Comparison of ENCODE assay signal across 27 cellular contexts in the genomic region with DNA sequence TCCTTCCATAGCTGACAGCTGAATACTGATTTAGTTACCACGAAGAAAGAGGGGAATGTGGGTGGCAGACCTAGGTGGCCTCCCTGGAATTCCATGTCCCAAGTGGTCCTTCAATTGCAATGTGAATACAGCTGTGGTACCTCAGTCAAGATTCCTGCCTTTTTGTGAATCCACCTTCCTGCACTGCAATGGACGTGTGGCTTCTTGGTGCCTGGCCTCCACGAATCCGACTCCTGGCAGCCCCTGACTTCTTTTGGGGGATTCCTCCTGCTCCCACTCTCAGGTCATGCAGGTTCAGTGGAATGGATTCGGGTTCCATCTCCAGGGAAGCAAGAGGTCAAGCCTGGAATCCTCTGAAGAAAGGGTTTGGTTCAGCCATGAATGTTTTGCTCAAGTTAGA.
"Had no signal": no experiment of that assay in that cellular context is flagged by ENCODE, and none has a peak within 500 bp of the region (broad histone marks: within the 10 kb centered on the region; RNA-seq: fewer than 3 reads in every experiment).

No MANE protein-coding gene starts in this region.

- H3K4me1 Mint-ChIP-seq: activated T-helper 17 cell treated with anti-CD3 and anti-CD28 coated beads, Interleukin-2, amount 50 U/mL, for 72 hours; central memory CD8-positive, alpha-beta T cell had no signal

- H3K27ac Mint-ChIP-seq: activated CD8-positive, alpha-beta T cell treated with anti-CD3 and anti-CD28 coated beads for 36 hours; activated naive CD8-positive, alpha-beta T cell; activated T-helper 17 cell treated with anti-CD3 and anti-CD28 coated beads, Interleukin-2, amount 50 U/mL, for 72 hours; dendritic cell treated with granulocyte-macrophage colony-stimulating factor and Interleukin-4, amounts not matched to agents 40 ng/mL and 50 ng/mL, for 4 days had no signal

- H3K9me3 Mint-ChIP-seq: activated CD8-positive, alpha-beta T cell treated with anti-CD3 and anti-CD28 coated beads for 36 hours; activated T-helper 17 cell treated with anti-CD3 and anti-CD28 coated beads, Interleukin-2, amount 50 U/mL, for 72 hours; central memory CD8-positive, alpha-beta T cell had no signal

- DNase-seq: activated CD4-positive, alpha-beta T cell treated with anti-CD3 and anti-CD28 coated beads for 4 hours; activated CD4-positive, alpha-beta T cell treated with anti-CD3 and anti-CD28 coated beads, Interleukin-2, amount 50 U/mL, for 1 hour; activated CD4-positive, alpha-beta T cell treated with anti-CD3 and anti-CD28 coated beads, Interleukin-2, amount 50 U/mL, for 48 hours; activated CD4-positive, CD25-positive, alpha-beta regulatory T cell; activated CD4-positive, CD25-positive, alpha-beta regulatory T cell treated with anti-CD3 and anti-CD28 coated beads, Interleukin-2, amount 50 U/mL, for 72 hours; activated CD8-positive, alpha-beta memory T cell treated with anti-CD3 and anti-CD28 coated beads for 24 hours; activated CD8-positive, alpha-beta T cell treated with anti-CD3 and anti-CD28 coated beads for 36 hours; activated effector memory CD4-positive, alpha-beta T cell treated with Interleukin-2 at 50 U/mL for 16 hours; activated gamma-delta T cell treated with Interleukin-2 at 50 U/mL for 16 hours; activated naive CD4-positive, alpha-beta T cell treated with anti-CD3 and anti-CD28 coated beads, Interleukin-2, amount 50 U/mL, for 16 hours; activated naive CD4-positive, alpha-beta T cell treated with Interleukin-2 at 50 U/mL for 16 hours; activated T-cell treated with anti-CD3 and anti-CD28 coated beads, Interleukin-2, amount 50 U/mL, for 4 hours; amniotic stem cell; anterior cingulate cortex; brain microvascular endothelial cell; effector memory CD4-positive, alpha-beta T cell; foreskin keratinocyte; gastrocnemius medialis; glutamatergic neuron; T-helper 2 cell had no signal

- H3K36me3 ChIP-seq: brain microvascular endothelial cell, esophagus muscularis mucosa, gastrocnemius medialis had no signal

- H3K4me3 Mint-ChIP-seq: activated CD8-positive, alpha-beta T cell treated with anti-CD3 and anti-CD28 coated beads for 36 hours; activated naive CD8-positive, alpha-beta T cell; activated T-cell treated with anti-CD3 and anti-CD28 coated beads, Interleukin-2, amount 50 U/mL, for 4 hours; activated T-helper 17 cell treated with anti-CD3 and anti-CD28 coated beads, Interleukin-2, amount 50 U/mL, for 72 hours; central memory CD8-positive, alpha-beta T cell; dendritic cell treated with granulocyte-macrophage colony-stimulating factor and Interleukin-4, amounts not matched to agents 40 ng/mL and 50 ng/mL, for 4 days had no signal

- H3K4me3 ChIP-seq: coronary artery, dorsolateral prefrontal cortex, esophagus muscularis mucosa, gastrocnemius medialis had no signal

- H3K9me3 ChIP-seq: esophagus muscularis mucosa, gastrocnemius medialis had no signal

- H3K27me3 ChIP-seq: brain microvascular endothelial cell, foreskin keratinocyte had no signal

- H3K27ac ChIP-seq: brain microvascular endothelial cell, coronary artery, dorsolateral prefrontal cortex, esophagus muscularis mucosa, foreskin keratinocyte, gastrocnemius medialis had no signal

- H3K36me3 Mint-ChIP-seq: activated naive CD8-positive, alpha-beta T cell had no signal

- ATAC-seq: activated CD8-positive, alpha-beta T cell treated with anti-CD3 and anti-CD28 coated beads for 36 hours; activated T-cell treated with anti-CD3 and anti-CD28 coated beads, Interleukin-2, amount 50 U/mL, for 4 hours; activated T-helper 17 cell treated with anti-CD3 and anti-CD28 coated beads, Interleukin-2, amount 50 U/mL, for 72 hours; foreskin keratinocyte; gastrocnemius medialis had no signal

- H3K4me1 ChIP-seq: esophagus muscularis mucosa, foreskin keratinocyte, gastrocnemius medialis had no signal

- H3K27me3 Mint-ChIP-seq: dendritic cell treated with granulocyte-macrophage colony-stimulating factor and Interleukin-4, amounts not matched to agents 40 ng/mL and 50 ng/mL, for 4 days had no signal
